In genomic region chr3:189547448-189547847, GRCh38 we compare ENCODE assay signal across 1 cellular context.
TF ChIP-seq lines count a peak whose summit lies in the region.

No MANE protein-coding gene starts in this region.

TF ChIP-seq in liver, 16 proteins besides CTCF, POLR2A, EP300 and RAD21:
- TF ChIP-seq, protein P1, sequence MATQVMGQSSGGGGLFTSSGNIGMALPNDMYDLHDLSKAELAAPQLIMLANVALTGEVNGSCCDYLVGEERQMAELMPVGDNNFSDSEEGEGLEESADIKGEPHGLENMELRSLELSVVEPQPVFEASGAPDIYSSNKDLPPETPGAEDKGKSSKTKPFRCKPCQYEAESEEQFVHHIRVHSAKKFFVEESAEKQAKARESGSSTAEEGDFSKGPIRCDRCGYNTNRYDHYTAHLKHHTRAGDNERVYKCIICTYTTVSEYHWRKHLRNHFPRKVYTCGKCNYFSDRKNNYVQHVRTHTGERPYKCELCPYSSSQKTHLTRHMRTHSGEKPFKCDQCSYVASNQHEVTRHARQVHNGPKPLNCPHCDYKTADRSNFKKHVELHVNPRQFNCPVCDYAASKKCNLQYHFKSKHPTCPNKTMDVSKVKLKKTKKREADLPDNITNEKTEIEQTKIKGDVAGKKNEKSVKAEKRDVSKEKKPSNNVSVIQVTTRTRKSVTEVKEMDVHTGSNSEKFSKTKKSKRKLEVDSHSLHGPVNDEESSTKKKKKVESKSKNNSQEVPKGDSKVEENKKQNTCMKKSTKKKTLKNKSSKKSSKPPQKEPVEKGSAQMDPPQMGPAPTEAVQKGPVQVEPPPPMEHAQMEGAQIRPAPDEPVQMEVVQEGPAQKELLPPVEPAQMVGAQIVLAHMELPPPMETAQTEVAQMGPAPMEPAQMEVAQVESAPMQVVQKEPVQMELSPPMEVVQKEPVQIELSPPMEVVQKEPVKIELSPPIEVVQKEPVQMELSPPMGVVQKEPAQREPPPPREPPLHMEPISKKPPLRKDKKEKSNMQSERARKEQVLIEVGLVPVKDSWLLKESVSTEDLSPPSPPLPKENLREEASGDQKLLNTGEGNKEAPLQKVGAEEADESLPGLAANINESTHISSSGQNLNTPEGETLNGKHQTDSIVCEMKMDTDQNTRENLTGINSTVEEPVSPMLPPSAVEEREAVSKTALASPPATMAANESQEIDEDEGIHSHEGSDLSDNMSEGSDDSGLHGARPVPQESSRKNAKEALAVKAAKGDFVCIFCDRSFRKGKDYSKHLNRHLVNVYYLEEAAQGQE (IDR thresholded peaks at IDR 0.05): no peak
- peak; percentile 12 to 52 for TF ChIP-seq HNF4A (conservative IDR thresholded peaks at IDR 0.05)
- peak; percentile 7 for TF ChIP-seq SP1 (IDR thresholded peaks at IDR 0.05)
- peak; percentile 23 for TF ChIP-seq ZBTB33 (IDR thresholded peaks at IDR 0.05)
- peak; percentile 13 for TF ChIP-seq YY1 (IDR thresholded peaks at IDR 0.05)
- TF ChIP-seq EGR1 (IDR thresholded peaks at IDR 0.05; ENCODE audit: low read depth in 2 of 2): no peak
- TF ChIP-seq RXRA (IDR thresholded peaks at IDR 0.05): peak; percentile 8 to 56
